25 cellular contexts compared by ENCODE assay signal in genomic region chr9:18888241-18888794, GRCh38.
DNase-seq lines count a peak whose midpoint lies in the region; ATAC-seq and TF ChIP-seq lines count a peak whose summit lies in the region.
"Had no signal": no experiment of that assay in that cellular context is flagged by ENCODE, and none has a peak within 500 bp of the region (broad histone marks: within the 10 kb centered on the region; RNA-seq: fewer than 3 reads in every experiment).

No MANE protein-coding gene starts in this region.

- no peak overlapping the region for H2BK5ac ChIP-seq in IMR-90 (ENCODE audit: low read depth, low read length, poor library complexity, severe bottlenecking)

- H3K9me3 ChIP-seq in IMR-90 (ENCODE audit: control insufficient read depth, insufficient read depth, low read length) (no peaks in the 10 kb centered on the region), adipocyte (ENCODE audit: control insufficient read depth, low read length) (peaks cover 2% of the 10 kb centered on the region)
- H3K9me3 ChIP-seq: gastrocnemius medialis, HAP-1, stomach, transverse colon had no signal

- POLR2A ChIA-PET in IMR-90 (lab: Charles Lee; ENCODE audit: unreplicated experiment): no interaction called here

- TF ChIP-seq CTCF in IMR-90 (conservative IDR thresholded peaks at IDR 0.05; ENCODE audit: low read depth, low read length) (no peak), fibroblast of mammary gland (conservative IDR thresholded peaks at IDR 0.05; ENCODE audit: control insufficient read depth, insufficient read depth, low read depth, low read length) (no peak), omental fat pad (IDR thresholded peaks at IDR 0.05) (no peak)

- H2AK9ac ChIP-seq in IMR-90 (replicated peaks; ENCODE audit: low read depth, low read length, poor library complexity): no peak overlapping the region

- no peaks in the 10 kb centered on the region for H3K79me1 ChIP-seq in IMR-90 (ENCODE audit: low read depth in 1 of 2, low read length in 2 of 2)

- H4K8ac ChIP-seq in IMR-90 (ENCODE audit: low read depth in 2 of 2, low read length in 2 of 2): no peak overlapping the region

- H2BK120ac ChIP-seq in IMR-90 (ENCODE audit: low read depth, low read length): no peak overlapping the region

- H3K36me3 ChIP-seq in IMR-90 (ENCODE audit: control insufficient read depth, insufficient read depth, low read length) (no peaks in the 10 kb centered on the region), adipocyte (ENCODE audit: control insufficient read depth, insufficient read depth, low read length, severe bottlenecking) (peaks cover 10% of the 10 kb centered on the region)
- H3K36me3 ChIP-seq: gastrocnemius medialis, HAP-1, transverse colon had no signal

- no peak overlapping the region for H4K91ac ChIP-seq in IMR-90 (ENCODE audit: insufficient read depth, low read depth, low read length)

- no peak overlapping the region for H3K4me2 ChIP-seq in IMR-90 (ENCODE audit: low read depth, low read length)

- H3K27ac ChIP-seq in IMR-90 (ENCODE audit: insufficient read depth, low read length): no peak overlapping the region
- H3K27ac ChIP-seq: coronary artery, gastrocnemius medialis, skin epidermis, stomach, transverse colon had no signal

- H3K4me3 ChIP-seq in IMR-90 (ENCODE audit: insufficient read depth, low read depth, low read length): no peak overlapping the region
- no peak overlapping the region for H3K4me3 ChIP-seq in adipocyte (ENCODE audit: low read length)
- H3K4me3 ChIP-seq in fibroblast of mammary gland (ENCODE audit: control insufficient read depth, low read depth, low read length): no peak overlapping the region
- H3K4me3 ChIP-seq: coronary artery, gastrocnemius medialis, HAP-1, skin epidermis, stomach, transverse colon had no signal

- no peak overlapping the region for H2AK5ac ChIP-seq in IMR-90 (ENCODE audit: low read depth, low read length)

- H2BK20ac ChIP-seq in IMR-90 (ENCODE audit: low read depth, low read length): no peak overlapping the region

- H4K20me1 ChIP-seq in IMR-90 (ENCODE audit: insufficient read depth, low read length): no peaks in the 10 kb centered on the region

- H4K5ac ChIP-seq in IMR-90 (ENCODE audit: low read depth, low read length): no peak overlapping the region

- H3K56ac ChIP-seq in IMR-90 (ENCODE audit: extremely low read depth, insufficient read depth, low read length): no peak overlapping the region

- no peak for TF ChIP-seq RAD21 in IMR-90 (IDR thresholded peaks at IDR 0.05; ENCODE audit: low read length)

- dilution Hi-C loops in IMR-90 (cut with HindIII; ENCODE audit: low sequenced_read_pairs, unreplicated experiment): no loop called here

- H3K23ac ChIP-seq in IMR-90 (ENCODE audit: low read depth, low read length): no peak overlapping the region

- H3K27me3 ChIP-seq in IMR-90 (ENCODE audit: control insufficient read depth, insufficient read depth, low read length) (no peaks in the 10 kb centered on the region), adipocyte (replicated peaks; ENCODE audit: control insufficient read depth, insufficient read depth, low read length) (no peaks in the 10 kb centered on the region)
- H3K27me3 ChIP-seq: gastrocnemius medialis, stomach, transverse colon had no signal

- no peaks in the 10 kb centered on the region for H3K9me1 ChIP-seq in IMR-90 (ENCODE audit: insufficient read depth, low read length)

- BruUV-seq in IMR-90 (replicated peaks; lab: Mats Ljungman, UMichigan): no TSS peak

- WGBS in IMR-90 (ENCODE audit: extremely low coverage in 2 of 2, insufficient read length in 1 of 2), 2 experiments: no CpG with 5 or more reads among the region's 3 CpGs

- CTCF ChIA-PET in IMR-90 (lab: Yijun Ruan, JAX): no interaction called here

- ATAC-seq in IMR-90 (ENCODE audit: low read depth) (no peak), omental fat pad (ENCODE audit: low FRiP score) (peak; percentile 90), HG03520 (IDR thresholded peaks at IDR 0.05; ENCODE audit: unreplicated experiment) (no peak), GM21619 (IDR thresholded peaks at IDR 0.05; ENCODE audit: unreplicated experiment) (no peak)
- ATAC-seq: gastrocnemius medialis; natural killer cell treated with Interleukin-12 subunit alpha and Interleukin-12 subunit beta and Interleukin-15 and Interleukin-18, amount 100 ng/mL, for 72 hours had no signal

- in situ Hi-C loops in IMR-90 (cut with MboI; ENCODE audit: low sequenced_read_pairs): no loop called here

- no peak overlapping the region for H2AFZ ChIP-seq in IMR-90 (replicated peaks; ENCODE audit: low read length, poor library complexity)

- no peak overlapping the region for H3K18ac ChIP-seq in IMR-90 (ENCODE audit: low read depth, low read length)

- intact Hi-C loops in IMR-90 (cut with micrococcal nuclease): no loop called here

- H3K14ac ChIP-seq in IMR-90 (replicated peaks; ENCODE audit: low read depth, low read length): no peak overlapping the region

- TF ChIP-seq POLR2A in IMR-90 (IDR thresholded peaks at IDR 0.05; ENCODE audit: low read depth, low read length): no peak

- H3K4me1 ChIP-seq in IMR-90 (ENCODE audit: control insufficient read depth, insufficient read depth, low read length) (no peaks in the 10 kb centered on the region), adipocyte (ENCODE audit: control insufficient read depth, insufficient read depth, low read length) (peaks cover 30% of the 10 kb centered on the region)
- H3K4me1 ChIP-seq: gastrocnemius medialis, HAP-1 had no signal

- no peak overlapping the region for H2BK15ac ChIP-seq in IMR-90 (ENCODE audit: low read depth, low read length)

- peak; percentile 21 for DNase-seq in IMR-90
- peak; percentile 25 for DNase-seq in adipocyte (ENCODE audit: low read depth)
- DNase-seq in fibroblast of mammary gland (ENCODE audit: low read depth): peak; percentile 29
- DNase-seq in omental fat pad (ENCODE audit: low spot score): no peak
- no peak for DNase-seq in 8988T
- DNase-seq: activated CD4-positive, CD25-positive, alpha-beta regulatory T cell; activated naive CD4-positive, alpha-beta T cell treated with anti-CD3 and anti-CD28 coated beads for 36 hours; activated T-cell treated with anti-CD3 and anti-CD28 coated beads, Interleukin-2, amount 50 U/mL, for 24 hours; aorta; DMS79; gastrocnemius medialis; Karpas-422; mesendoderm; NCI-H1092; NCI-H2029 treated with DMSO at 0.1 percent for 48 hours; NCI-H510A; stimulated activated CD4-positive, alpha-beta T cell treated with anti-CD3 and anti-CD28 coated beads, Interleukin-2, amount 100 ng/mL, for 48 hours; stomach; transverse colon had no signal

- H3K4ac ChIP-seq in IMR-90 (ENCODE audit: low read depth, low read length): no peak overlapping the region

- H3K9ac ChIP-seq in IMR-90 (ENCODE audit: low read depth, low read length): no peak overlapping the region
- H3K9ac ChIP-seq in adipocyte (ENCODE audit: low read length): no peak overlapping the region

TF ChIP-seq in IMR-90, 13 proteins besides CTCF, POLR2A, EP300 and RAD21:
- TF ChIP-seq ELK1 (IDR thresholded peaks at IDR 0.05; ENCODE audit: borderline replicate concordance, low read depth, low read length) (no peak), USF2 (IDR thresholded peaks at IDR 0.05; ENCODE audit: low read depth, low read length) (no peak), SMC3 (IDR thresholded peaks at IDR 0.05; ENCODE audit: low read depth, low read length) (no peak), MAFK (IDR thresholded peaks at IDR 0.05; ENCODE audit: low read depth, low read length) (no peak), RFX5 (IDR thresholded peaks at IDR 0.05; ENCODE audit: low read depth, low read length) (no peak), BHLHE40 (IDR thresholded peaks at IDR 0.05; ENCODE audit: low read depth, low read length) (no peak)

Comparison
In these comparisons a context has a peak if more than half of its experiments do, and no peak if none do; other contexts are left out.
1. DNase-seq: peak in IMR-90 (single experiment), adipocyte (single experiment) and fibroblast of mammary gland (single experiment); none in omental fat pad (single experiment) and 8988T (single experiment).